8 cellular contexts compared by ENCODE assay signal in genomic region chr16:49441366-49441780, GRCh38.
DNase-seq lines count a peak whose midpoint lies in the region; ATAC-seq and TF ChIP-seq lines count a peak whose summit lies in the region.

No MANE protein-coding gene starts in this region.

- intact Hi-C loops in activated CD4-positive, alpha-beta T cell treated with anti-CD3 and anti-CD28 coated beads, Interleukin-2, amount 10 ng/mL, durations not matched to agents 24 days and 14 days (cut with micrococcal nuclease), result no loop called here
- intact Hi-C loops in spleen (cut with DNase I; ENCODE audit: low total_unique reads) (no loop called here), esophagus muscularis mucosa (cut with DNase I) (no loop called here)

- no peaks in the 10 kb centered on the region for H3K36me3 ChIP-seq in spleen
- no peaks in the 10 kb centered on the region for H3K36me3 ChIP-seq in GM23248 (ENCODE audit: low read depth)
- H3K36me3 ChIP-seq in esophagus muscularis mucosa, result no peaks in the 10 kb centered on the region

- H3F3A ChIP-seq in GM23248 (ENCODE audit: insufficient read depth), result no peaks in the 10 kb centered on the region

- H3K4me1 ChIP-seq in spleen (peaks cover 0 to 40% (median 22%) of the 10 kb centered on the region in 6 donors), GM23248 (ENCODE audit: insufficient read depth) (no peaks in the 10 kb centered on the region), esophagus muscularis mucosa (peaks cover 8 to 14% (median 9%) of the 10 kb centered on the region in 4 donors)

- DNase-seq in DMS 273 (lab: John Stamatoyannopoulos, UW; ENCODE audit: unreplicated experiment), result peak; percentile 88
- DNase-seq in activated CD4-positive, alpha-beta T cell treated with anti-CD3 and anti-CD28 coated beads, Interleukin-2, amount 10 ng/mL, durations not matched to agents 24 days and 14 days, result peak; percentile 92
- DNase-seq in endothelial cell (ENCODE audit: low spot score), result peak; percentile 70
- DNase-seq in spleen, result peak; percentile 89
- DNase-seq in GM23248, result no peak
- no peak for DNase-seq in esophagus muscularis mucosa (ENCODE audit: extremely low spot score)

- H3K4me3 ChIP-seq in spleen (peak overlapping the region in 1 of 8 donors; percentile 47), GM23248 (no peak overlapping the region), esophagus muscularis mucosa (peak overlapping the region in 1 of 4 donors; percentile 13)

- H3K27me3 Mint-ChIP-seq in activated CD4-positive, alpha-beta T cell treated with anti-CD3 and anti-CD28 coated beads, Interleukin-2, amount 10 ng/mL, durations not matched to agents 24 days and 14 days, result peaks cover 3% of the 10 kb centered on the region
- peaks cover 19% of the 10 kb centered on the region for H3K27me3 Mint-ChIP-seq in endothelial cell (ENCODE audit: unreplicated experiment)

- peaks cover 16% of the 10 kb centered on the region for H3K4me1 Mint-ChIP-seq in activated CD4-positive, alpha-beta T cell treated with anti-CD3 and anti-CD28 coated beads, Interleukin-2, amount 10 ng/mL, durations not matched to agents 24 days and 14 days
- H3K4me1 Mint-ChIP-seq in endothelial cell (ENCODE audit: unreplicated experiment), result peaks cover 85% of the 10 kb centered on the region

- TF ChIP-seq EP300 in esophagus muscularis mucosa (IDR thresholded peaks at IDR 0.05), result no peak

- WGBS in spleen, 5 donors, result 1 to 4% (median 2%) methylated on average over 18 of the region's 18 CpGs
- 59% methylated on average over 13 to 17 of the region's 18 CpGs for WGBS in GM23248 (ENCODE audit: low coverage in 1 of 2, low lambda C conversion rate in 2 of 2, missing lambda C conversion rate in 2 of 2), 2 experiments
- 29% methylated on average over 9 of the region's 18 CpGs for WGBS in esophagus muscularis mucosa

- no peak for TF ChIP-seq POLR2A in spleen (IDR thresholded peaks at IDR 0.05)
- TF ChIP-seq POLR2A in esophagus muscularis mucosa (IDR thresholded peaks at IDR 0.05; ENCODE audit: low read depth), result no peak

- H3K27ac ChIP-seq in spleen (peak overlapping the region in 7 of 8 donors; percentile 10 to 59 (median 26)), GM23248 (no peak overlapping the region), esophagus muscularis mucosa (replicated peaks in 1 of 4) (no peak overlapping the region)

- H3K9me3 Mint-ChIP-seq in activated CD4-positive, alpha-beta T cell treated with anti-CD3 and anti-CD28 coated beads, Interleukin-2, amount 10 ng/mL, durations not matched to agents 24 days and 14 days, result no peaks in the 10 kb centered on the region
- H3K9me3 Mint-ChIP-seq in endothelial cell (ENCODE audit: unreplicated experiment), result no peaks in the 10 kb centered on the region

- no peaks in the 10 kb centered on the region for H3K79me2 ChIP-seq in GM23248 (ENCODE audit: insufficient read depth)

- no peak overlapping the region for H2AFZ ChIP-seq in GM23248

- H3K27ac Mint-ChIP-seq in activated CD4-positive, alpha-beta T cell treated with anti-CD3 and anti-CD28 coated beads, Interleukin-2, amount 10 ng/mL, durations not matched to agents 24 days and 14 days, result peak overlapping the region; percentile 31
- peak overlapping the region; percentile 97 for H3K27ac Mint-ChIP-seq in endothelial cell (ENCODE audit: unreplicated experiment)

- TF ChIP-seq CTCF in endothelial cell (IDR thresholded peaks at IDR 0.05; ENCODE audit: unreplicated experiment) (peak; percentile 29), spleen (IDR thresholded peaks at IDR 0.05 in 8 of 11, conservative IDR thresholded peaks at IDR 0.05 in 3 of 11) (peak in 8 of 11 experiments; percentile 17 to 57 (median 42)), esophagus muscularis mucosa (IDR thresholded peaks at IDR 0.05) (peak in 1 of 3 experiments; percentile 11)

- in situ Hi-C loops in GM23248 (cut with MboI), result no loop called here

- ATAC-seq in GM19397 (IDR thresholded peaks at IDR 0.05; ENCODE audit: unreplicated experiment) (peak; percentile 95), HG03460 (IDR thresholded peaks at IDR 0.05; ENCODE audit: unreplicated experiment) (peak; percentile 95)

- no peaks in the 10 kb centered on the region for H3K27me3 ChIP-seq in spleen (replicated peaks in 1 of 7)
- no peaks in the 10 kb centered on the region for H3K27me3 ChIP-seq in GM23248 (replicated peaks; ENCODE audit: insufficient read depth)
- H3K27me3 ChIP-seq in esophagus muscularis mucosa, result peaks cover 0 to 20% (median 0%) of the 10 kb centered on the region in 4 donors

- H3K36me3 Mint-ChIP-seq in activated CD4-positive, alpha-beta T cell treated with anti-CD3 and anti-CD28 coated beads, Interleukin-2, amount 10 ng/mL, durations not matched to agents 24 days and 14 days (ENCODE audit: low read depth), result no peaks in the 10 kb centered on the region
- no peaks in the 10 kb centered on the region for H3K36me3 Mint-ChIP-seq in endothelial cell (ENCODE audit: low read depth, unreplicated experiment)

- no peak overlapping the region for H3K9ac ChIP-seq in GM23248

- H3K4me2 ChIP-seq in GM23248 (ENCODE audit: unreplicated experiment), result no peak overlapping the region

- no peaks in the 10 kb centered on the region for H3K9me2 ChIP-seq in GM23248 (ENCODE audit: insufficient read depth)

- no peaks in the 10 kb centered on the region for H4K20me1 ChIP-seq in GM23248 (ENCODE audit: insufficient read depth)

- no peaks in the 10 kb centered on the region for H3K9me3 ChIP-seq in spleen
- H3K9me3 ChIP-seq in GM23248 (ENCODE audit: low read depth), result no peaks in the 10 kb centered on the region
- H3K9me3 ChIP-seq in esophagus muscularis mucosa, result no peaks in the 10 kb centered on the region

- peak overlapping the region; percentile 50 for H3K4me3 Mint-ChIP-seq in activated CD4-positive, alpha-beta T cell treated with anti-CD3 and anti-CD28 coated beads, Interleukin-2, amount 10 ng/mL, durations not matched to agents 24 days and 14 days
- H3K4me3 Mint-ChIP-seq in endothelial cell (ENCODE audit: unreplicated experiment), result no peak overlapping the region

Comparison
In these comparisons a context has a peak if more than half of its experiments do, and no peak if none do; other contexts are left out.
1. DNase-seq: peak in DMS 273 (single experiment), activated CD4-positive, alpha-beta T cell treated with anti-CD3 and anti-CD28 coated beads, Interleukin-2, amount 10 ng/mL, durations not matched to agents 24 days and 14 days (single experiment), endothelial cell (single experiment) and spleen (single experiment); none in GM23248 (single experiment) and esophagus muscularis mucosa (single experiment).
2. H3K27ac ChIP-seq: peak in spleen (7 of 8); none in GM23248 (single experiment) and esophagus muscularis mucosa (0 of 4).